In the genomic region with DNA sequence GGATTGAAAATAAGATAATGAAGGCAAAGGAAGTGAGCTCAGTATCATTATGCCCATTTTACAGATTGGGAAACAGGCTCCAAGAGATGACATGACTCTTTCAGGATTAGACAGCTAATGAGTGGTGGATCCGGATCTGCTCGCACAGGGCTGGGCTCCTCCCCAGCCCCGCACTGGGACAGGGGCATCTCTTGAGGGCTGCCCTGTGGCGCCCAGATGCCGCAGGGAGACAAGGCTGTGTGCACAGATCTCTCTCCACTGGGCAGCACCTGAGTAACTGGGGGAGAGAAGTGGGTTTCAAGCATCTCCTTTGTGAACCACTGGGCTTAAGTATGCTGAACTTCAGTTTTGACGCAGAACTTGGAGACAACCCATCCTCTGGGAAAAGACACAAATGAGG, we compare ENCODE assay signal across 15 cellular contexts. TPM values are rescaled to one million over a fixed set of nuclear protein-coding genes. Genes with fewer than 3 reads are reported as not detected.
"Had no signal": no experiment of that assay in that cellular context is flagged by ENCODE, and none has a peak within 500 bp of the region (broad histone marks: within the 10 kb centered on the region; RNA-seq: fewer than 3 reads in every experiment).

No MANE protein-coding gene starts in this region.

- ATAC-seq: activated CD8-positive, alpha-beta T cell treated with anti-CD3 and anti-CD28 coated beads, Interleukin-2, amount 10 ng/mL, durations not matched to agents 7 days and 5 days; mucosa of descending colon; naive thymus-derived CD8-positive, alpha-beta T cell; T-cell had no signal

- H3K4me3 ChIP-seq: mucosa of descending colon, thoracic aorta had no signal

- H3K27me3 Mint-ChIP-seq: T-cell had no signal

- H3K4me1 Mint-ChIP-seq: central memory CD8-positive, alpha-beta T cell; naive thymus-derived CD8-positive, alpha-beta T cell; T-cell had no signal

- H3K36me3 ChIP-seq: thoracic aorta, WERI-Rb-1 had no signal

- H3K27ac ChIP-seq: thoracic aorta, WERI-Rb-1 had no signal

- DNase-seq: activated CD4-positive, alpha-beta T cell treated with anti-CD3 and anti-CD28 coated beads for 48 hours; activated CD8-positive, alpha-beta T cell treated with anti-CD3 and anti-CD28 coated beads, Interleukin-2, amount 10 ng/mL, durations not matched to agents 7 days and 5 days; activated naive CD4-positive, alpha-beta T cell treated with Interleukin-2 at 50 U/mL for 16 hours; dermis blood vessel endothelial cell; hippocampal formation; stimulated activated CD4-positive, alpha-beta T cell treated with anti-CD3 and anti-CD28 coated beads, Interleukin-15, amount 100 ng/mL, for 24 hours; stimulated activated CD4-positive, alpha-beta T cell treated with anti-CD3 and anti-CD28 coated beads, Interleukin-4, amount 100 ng/mL, for 24 hours; T-cell; T1000; WERI-Rb-1 had no signal

- H3K36me3 Mint-ChIP-seq: T-cell had no signal

- H3K27ac Mint-ChIP-seq: activated CD8-positive, alpha-beta T cell treated with anti-CD3 and anti-CD28 coated beads, Interleukin-2, amount 10 ng/mL, durations not matched to agents 7 days and 5 days; naive thymus-derived CD8-positive, alpha-beta T cell; stimulated activated naive CD8-positive, alpha-beta T cell treated with anti-CD3 and anti-CD28 coated beads, Interleukin-15, Interleukin-2, amounts not matched to agents 100 ng/mL and 50 ng/mL, for 24 hours; T-cell had no signal

- H3K4me3 Mint-ChIP-seq: activated CD8-positive, alpha-beta T cell treated with anti-CD3 and anti-CD28 coated beads, Interleukin-2, amount 10 ng/mL, durations not matched to agents 7 days and 5 days; central memory CD8-positive, alpha-beta T cell; naive thymus-derived CD8-positive, alpha-beta T cell; stimulated activated naive CD8-positive, alpha-beta T cell treated with anti-CD3 and anti-CD28 coated beads, Interleukin-15, Interleukin-2, amounts not matched to agents 100 ng/mL and 50 ng/mL, for 24 hours; T-cell had no signal

RNA-seq across cellular contexts. Expression of gene ADAMTS2, which starts 43.9 kb away (rescaled TPM):
- total RNA-seq: activated CD8-positive, alpha-beta T cell treated with anti-CD3 and anti-CD28 coated beads, Interleukin-2, amount 10 ng/mL, durations not matched to agents 7 days and 5 days; naive thymus-derived CD8-positive, alpha-beta T cell had no signal
